33 cellular contexts compared by ENCODE assay signal in genomic region chr6:99519446-99519845, GRCh38. TPM values are rescaled to one million over a fixed set of nuclear protein-coding genes. Genes with fewer than 3 reads are reported as not detected.
DNase-seq lines count a peak whose midpoint lies in the region; ATAC-seq, FAIRE-seq and TF ChIP-seq lines count a peak whose summit lies in the region.
"Had no signal": no experiment of that assay in that cellular context is flagged by ENCODE, and none has a peak within 500 bp of the region (broad histone marks: within the 10 kb centered on the region; RNA-seq: fewer than 3 reads in every experiment).

No MANE protein-coding gene starts in this region.

- in situ Hi-C loops in HepG2 (cut with HindIII; ENCODE audit: extremely low pct_ligation_motif_present, low pct_unique_long_range_greater_than_20kb): no loop called here

- no peak for TF ChIP-seq CTCF in HepG2 (CRISPR knock-in tag; IDR thresholded peaks at IDR 0.05)
- no peak for TF ChIP-seq CTCF in right lobe of liver (IDR thresholded peaks at IDR 0.05)
- no peak for TF ChIP-seq CTCF in HEK293 (tag by site-specific recombination; IDR thresholded peaks at IDR 0.05)
- TF ChIP-seq CTCF in CD14-positive monocyte (IDR thresholded peaks at IDR 0.05): no peak
- TF ChIP-seq CTCF in lower leg skin (IDR thresholded peaks at IDR 0.05): no peak

- H3K9me3 ChIP-seq in HepG2 (ENCODE audit: low read length): no peaks in the 10 kb centered on the region
- no peaks in the 10 kb centered on the region for H3K9me3 ChIP-seq in right lobe of liver
- no peaks in the 10 kb centered on the region for H3K9me3 ChIP-seq in BLaER1
- H3K9me3 ChIP-seq in HEK293 (ENCODE audit: control insufficient read depth, insufficient read depth, low read depth, low read length): no peaks in the 10 kb centered on the region
- no peaks in the 10 kb centered on the region for H3K9me3 ChIP-seq in Karpas-422 (ENCODE audit: low read length)
- H3K9me3 ChIP-seq: A549; BE2C; BLaER1 treated with 17β-estradiol and CSF1 and Interleukin-3, amounts not matched to agents 10 nM and 100 nM; Caco-2 had no signal

- peaks cover 5% of the 10 kb centered on the region for H3K79me2 ChIP-seq in HepG2 (ENCODE audit: insufficient read depth, low read length)
- peaks cover 40% of the 10 kb centered on the region for H3K79me2 ChIP-seq in Karpas-422 (ENCODE audit: low read length)

- FAIRE-seq in HepG2 (lab: Jason Lieb, UNC): no peak
- FAIRE-seq: A204.1, A549 had no signal

- TF ChIP-seq EP300 in HepG2 (IDR thresholded peaks at IDR 0.05; ENCODE audit: low read depth in 2 of 2, low read length in 2 of 2) (no peak), HepG2 (CRISPR knock-in tag; IDR thresholded peaks at IDR 0.05; ENCODE audit: borderline replicate concordance) (no peak)

- WGBS in HepG2 (ENCODE audit: low lambda C conversion rate): 92% methylated on average over 1 of the region's 1 CpG
- WGBS in right lobe of liver (ENCODE audit: insufficient coverage, low coverage, low lambda C conversion rate, missing lambda C conversion rate): 83% methylated on average over 1 of the region's 1 CpG
- 89% methylated on average over 1 of the region's 1 CpG for WGBS in lower leg skin, 2 donors

- H3K36me3 Mint-ChIP-seq in CD14-positive monocyte: no peaks in the 10 kb centered on the region
- H3K36me3 Mint-ChIP-seq: CD4-positive, CD25-positive, alpha-beta regulatory T cell had no signal

- H3K9me2 ChIP-seq in Karpas-422 (replicated peaks; ENCODE audit: insufficient read depth, low read length): no peaks in the 10 kb centered on the region

- H3K4me1 ChIP-seq in HepG2 (ENCODE audit: insufficient read depth, low read length): peaks cover 26% of the 10 kb centered on the region
- peaks cover 0 to 9% (median 1%) of the 10 kb centered on the region in 4 donors for H3K4me1 ChIP-seq in right lobe of liver
- H3K4me1 ChIP-seq in BLaER1: peaks cover 13% of the 10 kb centered on the region
- H3K4me1 ChIP-seq in HEK293 (ENCODE audit: control insufficient read depth, insufficient read depth, low read length): peaks cover 5% of the 10 kb centered on the region; the same call in 1 of the 2 replicates
- H3K4me1 ChIP-seq in Karpas-422 (ENCODE audit: low read length): peaks cover 35% of the 10 kb centered on the region
- H3K4me1 ChIP-seq: Caco-2 had no signal

- peaks cover 8 to 26% (median 25%) of the 10 kb centered on the region in 3 donors for H3K27me3 Mint-ChIP-seq in CD14-positive monocyte (ENCODE audit: low read depth in 3 of 3)
- H3K27me3 Mint-ChIP-seq: B cell; CD4-positive, alpha-beta memory T cell; CD4-positive, alpha-beta T cell; CD8-positive, alpha-beta memory T cell had no signal

- DNase-seq in HepG2 (ENCODE audit: low spot score) (no peak), right lobe of liver (no peak), Karpas-422 (no peak), CD14-positive monocyte (ENCODE audit: low spot score) (no peak), lower leg skin (ENCODE audit: low spot score in 2 of 2) (no peak)
- DNase-seq: 8988T; ACHN; AML-193; BE2C; C1 segment of cervical spinal cord; Caco-2; Calu3; CD4-positive, alpha-beta memory T cell; CD4-positive, alpha-beta T cell; CD4-positive, CD25-positive, alpha-beta regulatory T cell; CD8-positive, alpha-beta memory T cell; CD8-positive, alpha-beta T cell; COR-L47; DMS 273 treated with DMSO at 0.1 percent for 48 hours; DMS153; DMS53; DMS79; DMS79 treated with DMSO at 0.1 percent for 48 hours; DND-41; EL had no signal

- H2AFZ ChIP-seq in HepG2 (ENCODE audit: low read length): no peak overlapping the region
- H2AFZ ChIP-seq in Karpas-422 (ENCODE audit: low read length): no peak overlapping the region

- H3K27me3 ChIP-seq in HepG2 (ENCODE audit: control insufficient read depth in 1 of 2, insufficient read depth in 2 of 2, low read length in 2 of 2) (no peaks in the 10 kb centered on the region; a peak in 1 of 5 replicates), right lobe of liver (no peaks in the 10 kb centered on the region), BLaER1 (no peaks in the 10 kb centered on the region), Karpas-422 (ENCODE audit: low read length) (no peaks in the 10 kb centered on the region)
- H3K27me3 ChIP-seq: BE2C; BLaER1 treated with 17β-estradiol and CSF1 and Interleukin-3, amounts not matched to agents 10 nM and 100 nM had no signal

- ATAC-seq in HepG2: no peak
- no peak for ATAC-seq in right lobe of liver
- ATAC-seq in HG03354 (IDR thresholded peaks at IDR 0.05; ENCODE audit: poor library complexity, severe bottlenecking, unreplicated experiment): no peak
- ATAC-seq: A549; CD8-positive, alpha-beta T cell had no signal

- H4K20me1 ChIP-seq in HepG2 (ENCODE audit: insufficient read depth, low read length) (no peaks in the 10 kb centered on the region), BLaER1 (no peaks in the 10 kb centered on the region), Karpas-422 (ENCODE audit: insufficient read depth, low read depth, low read length) (no peaks in the 10 kb centered on the region)

- TF ChIP-seq RAD21 in HepG2 (CRISPR knock-in tag; IDR thresholded peaks at IDR 0.05): no peak

- H3K27ac Mint-ChIP-seq in CD14-positive monocyte: no peak overlapping the region
- H3K27ac Mint-ChIP-seq: CD4-positive, CD25-positive, alpha-beta regulatory T cell; CD8-positive, alpha-beta T cell had no signal

- H3K4me3 Mint-ChIP-seq in CD14-positive monocyte: no peak overlapping the region

- peaks cover 18% of the 10 kb centered on the region for H3K4me1 Mint-ChIP-seq in CD14-positive monocyte

- H3K9me3 Mint-ChIP-seq in CD14-positive monocyte: peaks cover 0 to 2% (median 0%) of the 10 kb centered on the region in 7 donors
- H3K9me3 Mint-ChIP-seq: CD4-positive, alpha-beta T cell; CD8-positive, alpha-beta memory T cell; CD8-positive, alpha-beta T cell had no signal

- POLR2A ChIA-PET in HepG2 (lab: Yijun Ruan, JAX) (interaction anchor here (1.6 kb wide), 1 partner anchor 49 kb away, joined by 8 read pairs; the partner anchor contains the start of gene CCNC), HEK293 (lab: Yijun Ruan, JAX) (no interaction called here)

- H3K9ac ChIP-seq in HepG2 (ENCODE audit: insufficient read depth, low read depth, low read length): no peak overlapping the region
- H3K9ac ChIP-seq in BLaER1: no peak overlapping the region
- H3K9ac ChIP-seq in Karpas-422 (ENCODE audit: low read length): no peak overlapping the region

- intact Hi-C loops in HepG2 (cut with micrococcal nuclease; ENCODE audit: unreplicated experiment): no loop called here
- intact Hi-C loops in right lobe of liver (cut with DNase I): no loop called here
- intact Hi-C loops in CD14-positive monocyte (cut with micrococcal nuclease): no loop called here
- intact Hi-C loops in lower leg skin (cut with DNase I; ENCODE audit: low total_unique reads): no loop called here

- H3K27ac ChIP-seq in HepG2 (ENCODE audit: extremely low read length, insufficient read depth, low read length) (no peak overlapping the region), right lobe of liver (no peak overlapping the region), BLaER1 (no peak overlapping the region), HEK293 (ENCODE audit: extremely low read depth, low read depth, low read length) (no peak overlapping the region), Karpas-422 (ENCODE audit: low read length) (no peak overlapping the region)
- H3K27ac ChIP-seq: A549; BLaER1 treated with 17β-estradiol and CSF1 and Interleukin-3, amounts not matched to agents 10 nM and 100 nM; C4-2B had no signal

- H3K4me2 ChIP-seq in HepG2 (ENCODE audit: low read depth, low read length) (no peak overlapping the region), BLaER1 (0 out of 2 replicates have a peak overlapping the region, but pooled peaks have one; percentile 88), Karpas-422 (ENCODE audit: low read depth, low read length, poor library complexity, severe bottlenecking) (peak overlapping the region; percentile 74)
- H3K4me2 ChIP-seq: A549 had no signal

- BruUV-seq in HepG2 (replicated peaks; lab: Mats Ljungman, UMichigan): no TSS peak

- no peak overlapping the region for H3K4me3 ChIP-seq in HepG2 (replicated peaks in 1 of 3; ENCODE audit: insufficient read depth in 1 of 3, low read depth in 2 of 3, low read length in 3 of 3)
- no peak overlapping the region for H3K4me3 ChIP-seq in right lobe of liver
- H3K4me3 ChIP-seq in BLaER1: no peak overlapping the region
- no peak overlapping the region for H3K4me3 ChIP-seq in HEK293 (ENCODE audit: low read depth, low read length)
- no peak overlapping the region for H3K4me3 ChIP-seq in Karpas-422 (ENCODE audit: low read length)
- H3K4me3 ChIP-seq in lower leg skin (ENCODE audit: low read depth, poor library complexity, severe bottlenecking): no peak overlapping the region
- H3K4me3 ChIP-seq: A549 had no signal

- H3K36me3 ChIP-seq in HepG2 (replicated peaks in 1 of 2; ENCODE audit: control insufficient read depth in 1 of 2, insufficient read depth in 2 of 2, low read length in 2 of 2) (no peaks in the 10 kb centered on the region), right lobe of liver (no peaks in the 10 kb centered on the region), BLaER1 (no peaks in the 10 kb centered on the region), HEK293 (ENCODE audit: control insufficient read depth in 2 of 2, insufficient read depth in 1 of 2, low read length in 2 of 2) (no peaks in the 10 kb centered on the region), Karpas-422 (ENCODE audit: insufficient read depth, low read length) (no peaks in the 10 kb centered on the region)
- H3K36me3 ChIP-seq: BE2C; BLaER1 treated with 17β-estradiol and CSF1 and Interleukin-3, amounts not matched to agents 10 nM and 100 nM had no signal

- CTCF ChIA-PET in HepG2 (lab: Yijun Ruan, JAX; ENCODE audit: low intra/inter-chr PET ratio, low total read pairs): no interaction called here
- CTCF ChIA-PET in HEK293 (lab: Yijun Ruan, JAX): interaction anchor here (0.7 to 2.4 kb wide), 5 partner anchors 14 to 303 kb away, joined by 3 to 11 read pairs (median 3); no protein-coding TSS in a partner anchor

- no peak for TF ChIP-seq POLR2A in HepG2 (IDR thresholded peaks at IDR 0.05; ENCODE audit: insufficient read depth in 1 of 2, low read depth in 2 of 2, low read length in 2 of 2)
- TF ChIP-seq POLR2A in right lobe of liver (IDR thresholded peaks at IDR 0.05): no peak
- no peak for TF ChIP-seq POLR2A in lower leg skin (IDR thresholded peaks at IDR 0.05)

RNA-seq across cellular contexts. Expression of gene USP45, which starts 4.2 kb away (rescaled TPM):
- total RNA-seq in HepG2 (2016; rRNA removed; fragmentation: Illumina TruSeq; extraction: Trizol) (14.5 and 15.8 TPM in 2 replicates), right lobe of liver (1 to 10 TPM; 4.5 to 6.8 (median 5.5) TPM), lower leg skin (10 to 100 TPM in 2 of 4 donors, 1 to 10 TPM in 2; 4.7 to 12.3 (median 10.0) TPM)
- 25.2 and 25.5 TPM in 2 replicates for total RNA-seq in HepG2 (2016; cell fraction: cytosol; rRNA removed; fragmentation: Illumina TruSeq; extraction: Trizol; ENCODE audit: low read depth)
- total RNA-seq in HepG2 (2016; cell fraction: insoluble cytoplasmic fraction; rRNA removed; fragmentation: Illumina TruSeq; extraction: Trizol): 11.7 and 15.3 TPM in 2 replicates
- 13.7 and 19.0 TPM in 2 replicates for total RNA-seq in HepG2 (2016; cell fraction: membrane; rRNA removed; fragmentation: Illumina TruSeq; extraction: Trizol)
- total RNA-seq in HepG2 (2016; cell fraction: nucleus; rRNA removed; fragmentation: Illumina TruSeq; extraction: Trizol): 16.7 and 20.4 TPM in 2 replicates
- polyA plus RNA-seq in HepG2 (2011; rRNA removed) (5.6 and 5.8 TPM in 2 replicates), CD14-positive monocyte (1 to 10 TPM; 1.9 to 2.3 TPM)
- 1.4 and 2.4 TPM in 2 replicates for polyA plus RNA-seq in HepG2 (2011; cell fraction: cytosol; rRNA removed)
- 11.8 and 17.5 TPM in 2 replicates for polyA plus RNA-seq in HepG2 (2011; cell fraction: nucleus; rRNA removed)
- 8.0 and 9.3 TPM in 2 replicates for polyA plus RNA-seq in HepG2 (2012)
- polyA plus RNA-seq in HepG2 (2016; cell fraction: cytosol; fragmentation: Illumina TruSeq; extraction: Trizol; ENCODE audit: low read depth): 1.8 and 2.0 TPM in 2 replicates
- polyA plus RNA-seq in HepG2 (2016; cell fraction: insoluble cytoplasmic fraction; fragmentation: Illumina TruSeq; extraction: Trizol; ENCODE audit: low read depth): 9.1 and 10.8 TPM in 2 replicates
- 2.6 and 3.5 TPM in 2 replicates for polyA plus RNA-seq in HepG2 (2016; cell fraction: membrane; fragmentation: Illumina TruSeq; extraction: Trizol; ENCODE audit: low read depth)
- 17.2 and 22.7 TPM in 2 replicates for polyA plus RNA-seq in HepG2 (2016; cell fraction: nucleus; fragmentation: Illumina TruSeq; extraction: Trizol; ENCODE audit: insufficient read depth, low read depth)
- 7.0 and 8.1 TPM in 2 replicates for polyA minus RNA-seq in HepG2 (2011; rRNA and poly(A)+ RNA removed; ENCODE audit: low replicate concordance)
- polyA minus RNA-seq in HepG2 (2011; cell fraction: cytosol; rRNA and poly(A)+ RNA removed): 4.6 and 6.3 TPM in 2 replicates
- polyA minus RNA-seq in HepG2 (2011; cell fraction: nucleus; rRNA and poly(A)+ RNA removed): 30.4 and 36.2 TPM in 2 replicates
- total RNA-seq in Karpas-422 (2014; rRNA removed; shearing (Covaris generic); ENCODE audit: low replicate concordance): 31.8 and 53.3 TPM in 2 replicates

RNA-seq across cellular contexts. Expression of gene CCNC, which starts 49.0 kb away (rescaled TPM):
- 141 and 193 TPM in 2 replicates for total RNA-seq in HepG2 (2016; rRNA removed; fragmentation: Illumina TruSeq; extraction: Trizol)
- 24.4 and 26.9 TPM in 2 replicates for total RNA-seq in HepG2 (2016; cell fraction: cytosol; rRNA removed; fragmentation: Illumina TruSeq; extraction: Trizol; ENCODE audit: low read depth)
- 140 and 194 TPM in 2 replicates for total RNA-seq in HepG2 (2016; cell fraction: insoluble cytoplasmic fraction; rRNA removed; fragmentation: Illumina TruSeq; extraction: Trizol)
- 89.1 and 99.1 TPM in 2 replicates for total RNA-seq in HepG2 (2016; cell fraction: membrane; rRNA removed; fragmentation: Illumina TruSeq; extraction: Trizol)
- total RNA-seq in HepG2 (2016; cell fraction: nucleus; rRNA removed; fragmentation: Illumina TruSeq; extraction: Trizol): 88.9 and 101 TPM in 2 replicates
- 53.4 and 69.6 TPM in 2 replicates for polyA plus RNA-seq in HepG2 (2011; rRNA removed)
- polyA plus RNA-seq in HepG2 (2011; cell fraction: cytosol; rRNA removed): 22.1 and 38.1 TPM in 2 replicates
- 17.7 and 42.9 TPM in 2 replicates for polyA plus RNA-seq in HepG2 (2011; cell fraction: nucleus; rRNA removed)
- 56.6 and 63.3 TPM in 2 replicates for polyA plus RNA-seq in HepG2 (2012)
- polyA plus RNA-seq in HepG2 (2016; cell fraction: cytosol; fragmentation: Illumina TruSeq; extraction: Trizol; ENCODE audit: low read depth): 20.7 and 21.4 TPM in 2 replicates
- 149 and 172 TPM in 2 replicates for polyA plus RNA-seq in HepG2 (2016; cell fraction: insoluble cytoplasmic fraction; fragmentation: Illumina TruSeq; extraction: Trizol; ENCODE audit: low read depth)
- 63.5 and 64.0 TPM in 2 replicates for polyA plus RNA-seq in HepG2 (2016; cell fraction: membrane; fragmentation: Illumina TruSeq; extraction: Trizol; ENCODE audit: low read depth)
- polyA plus RNA-seq in HepG2 (2016; cell fraction: nucleus; fragmentation: Illumina TruSeq; extraction: Trizol; ENCODE audit: insufficient read depth, low read depth): 118 TPM in 2 replicates
- 62.2 and 83.8 TPM in 2 replicates for polyA minus RNA-seq in HepG2 (2011; rRNA and poly(A)+ RNA removed; ENCODE audit: low replicate concordance)
- polyA minus RNA-seq in HepG2 (2011; cell fraction: cytosol; rRNA and poly(A)+ RNA removed): 48.7 and 53.6 TPM in 2 replicates
- polyA minus RNA-seq in HepG2 (2011; cell fraction: nucleus; rRNA and poly(A)+ RNA removed): 59.1 and 72.4 TPM in 2 replicates
- total RNA-seq in right lobe of liver: 10 to 100 TPM; 30.8 to 45.5 (median 36.0) TPM
- 65.0 and 104 TPM in 2 replicates for total RNA-seq in Karpas-422 (2014; rRNA removed; shearing (Covaris generic); ENCODE audit: low replicate concordance)
- 10 to 100 TPM; 35.6 to 41.9 TPM for polyA plus RNA-seq in CD14-positive monocyte
- 10 to 100 TPM; 25.3 to 62.9 (median 46.7) TPM for total RNA-seq in lower leg skin

Comparison
In these comparisons a context has a peak if more than half of its experiments do, and no peak if none do; other contexts are left out.
1. Of the 63 proteins assayed by ChIP-seq in both HepG2 and HEK293: peak only in HepG2: none; only in HEK293: ATF2; in both: none; in neither: 62.